Comparison of ENCODE assay signal across 11 cellular contexts in the genomic region with DNA sequence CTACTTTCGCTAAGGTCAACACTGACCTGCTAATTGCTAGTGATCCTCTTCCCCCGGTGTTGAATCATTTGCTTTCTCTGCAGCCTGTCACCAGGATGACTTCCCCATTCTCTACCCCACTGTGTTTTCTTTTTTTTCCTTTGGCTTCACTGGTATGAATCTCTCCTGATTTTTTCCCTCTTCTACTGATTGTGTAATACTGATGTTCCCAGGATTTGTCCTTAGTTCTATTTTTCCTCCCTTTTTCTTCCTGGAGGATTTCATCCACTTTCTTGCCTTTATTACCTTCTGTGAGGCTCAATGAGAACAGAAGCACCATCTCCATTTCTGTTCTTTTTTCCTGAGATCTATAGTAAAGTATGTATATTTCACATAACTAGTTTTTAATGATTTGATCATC. TPM values are rescaled to one million over a fixed set of nuclear protein-coding genes. Genes with fewer than 3 reads are reported as not detected.
"Had no signal": no experiment of that assay in that cellular context is flagged by ENCODE, and none has a peak within 500 bp of the region (broad histone marks: within the 10 kb centered on the region; RNA-seq: fewer than 3 reads in every experiment).

No MANE protein-coding gene starts in this region.

- H3K4me1 ChIP-seq: left ventricle myocardium inferior, prostate gland, right atrium auricular region, tibial nerve had no signal

- H3K27me3 ChIP-seq: hepatocyte, right atrium auricular region, tibial nerve had no signal

- H3K4me3 ChIP-seq: hepatocyte, left ventricle myocardium inferior, prostate gland, right atrium auricular region, tibial nerve had no signal

- H3K27ac ChIP-seq: hepatocyte, left ventricle myocardium inferior, prostate gland, right atrium auricular region, tibial nerve had no signal

- DNase-seq: activated B cell treated with CpG ODN at 0.5 μM for 24 hours, activated gamma-delta T cell, aorta, left ventricle myocardium inferior had no signal

- H3K36me3 ChIP-seq: left ventricle myocardium inferior, prostate gland, right atrium auricular region, tibial nerve had no signal

- H3K9me3 ChIP-seq: left ventricle myocardium inferior, prostate gland, right atrium auricular region, tibial nerve had no signal

RNA-seq across cellular contexts. Expression of gene EPCAM, which starts 19.8 kb away (rescaled TPM):
- total RNA-seq: activated B cell treated with CpG ODN at 0.5 μM for 24 hours; activated CD4-positive, alpha-beta T cell treated with anti-CD3 and anti-CD28 coated beads, Interleukin-2, amount 10 ng/mL, durations not matched to agents 24 days and 14 days; endothelial cell of umbilical vein; left ventricle myocardium inferior; naive thymus-derived CD8-positive, alpha-beta T cell had no signal
- polyA plus RNA-seq: naive thymus-derived CD8-positive, alpha-beta T cell had no signal
